Comparison of ENCODE assay signal across 1 cellular context in genomic region chr15:80251505-80252280, GRCh38.
TF ChIP-seq lines count a peak whose summit lies in the region.

CTXND1 (minus strand) TSS chr15:80252213; CDS start chr15:80201949, 50,264 bp downstream.

TF ChIP-seq in HepG2, 621 proteins besides CTCF, POLR2A, EP300 and RAD21 (continued from another document and continues in another):
- TF ChIP-seq CEBPZ (IDR thresholded peaks at IDR 0.05; ENCODE audit: low read length), result no peak
- TF ChIP-seq REST (IDR thresholded peaks at IDR 0.05; ENCODE audit: borderline replicate concordance in 1 of 2, low read depth in 1 of 2, low read length in 2 of 2), result no peak
- TF ChIP-seq RFXAP (CRISPR knock-in tag; IDR thresholded peaks at IDR 0.05; ENCODE audit: borderline replicate concordance), result no peak
- no peak for TF ChIP-seq HOXD1 (CRISPR knock-in tag; IDR thresholded peaks at IDR 0.05)
- TF ChIP-seq BATF2 (CRISPR knock-in tag; IDR thresholded peaks at IDR 0.05), result no peak
- TF ChIP-seq USF2 (IDR thresholded peaks at IDR 0.05; ENCODE audit: low read depth, low read length), result no peak
- TF ChIP-seq USF2 (CRISPR knock-in tag; IDR thresholded peaks at IDR 0.05; ENCODE audit: borderline replicate concordance), result no peak
- TF ChIP-seq AGO2 (optimal IDR thresholded peaks at IDR 0.05; ENCODE audit: low read depth, low read length), result peak; percentile 69
- no peak for TF ChIP-seq ZNF33B (CRISPR knock-in tag; IDR thresholded peaks at IDR 0.05)
- no peak for TF ChIP-seq ZNF484 (CRISPR knock-in tag; IDR thresholded peaks at IDR 0.05; ENCODE audit: borderline replicate concordance, low read depth)
- no peak for TF ChIP-seq NFATC3 (CRISPR knock-in tag; IDR thresholded peaks at IDR 0.05)
- TF ChIP-seq UBTF (CRISPR knock-in tag; IDR thresholded peaks at IDR 0.05), result peak; percentile 81; the same call in 1 of the 2 replicates
- TF ChIP-seq HBP1 (CRISPR knock-in tag; IDR thresholded peaks at IDR 0.05; ENCODE audit: low read depth), result no peak
- TF ChIP-seq CBX2 (IDR thresholded peaks at IDR 0.05; ENCODE audit: low read depth, low read length), result no peak
- no peak for TF ChIP-seq CBX2 (CRISPR knock-in tag; IDR thresholded peaks at IDR 0.05; ENCODE audit: low read depth)
- no peak for TF ChIP-seq GTF3A (CRISPR knock-in tag; conservative IDR thresholded peaks at IDR 0.05)
- no peak for TF ChIP-seq FOXA1 (IDR thresholded peaks at IDR 0.05)
- no peak for TF ChIP-seq FOXA1 (CRISPR knock-in tag; IDR thresholded peaks at IDR 0.05)
- TF ChIP-seq ZNF609 (CRISPR knock-in tag; IDR thresholded peaks at IDR 0.05; ENCODE audit: borderline replicate concordance), result no peak
- no peak for TF ChIP-seq ZBTB2 (CRISPR knock-in tag; IDR thresholded peaks at IDR 0.05; ENCODE audit: low read depth)
- TF ChIP-seq KLF13 (CRISPR knock-in tag; IDR thresholded peaks at IDR 0.05), result no peak
- no peak for TF ChIP-seq ZBTB49 (CRISPR knock-in tag; IDR thresholded peaks at IDR 0.05; ENCODE audit: borderline replicate concordance)
